ENCODE assay signal across 12 cellular contexts in genomic region chr17:3894927-3895343, GRCh38. TPM values are rescaled to one million over a fixed set of nuclear protein-coding genes. Genes with fewer than 3 reads are reported as not detected.
DNase-seq lines count a peak whose midpoint lies in the region; ATAC-seq and TF ChIP-seq lines count a peak whose summit lies in the region.
"Had no signal": no experiment of that assay in that cellular context is flagged by ENCODE, and none has a peak within 500 bp of the region (broad histone marks: within the 10 kb centered on the region; RNA-seq: fewer than 3 reads in every experiment).

No MANE protein-coding gene starts in this region.

- peaks cover 38 to 44% of the 10 kb centered on the region in 2 donors for H3K36me3 Mint-ChIP-seq in CD14-positive monocyte
- H3K36me3 Mint-ChIP-seq in naive B cell: peaks cover 0 to 8% of the 10 kb centered on the region in 2 donors
- no peaks in the 10 kb centered on the region for H3K36me3 Mint-ChIP-seq in activated CD4-positive, alpha-beta T cell treated with anti-CD3 and anti-CD28 coated beads for 36 hours (ENCODE audit: low read depth)
- no peaks in the 10 kb centered on the region for H3K36me3 Mint-ChIP-seq in activated T-helper 1 cell treated with anti-CD3 and anti-CD28 coated beads, Interleukin-12 subunit alpha, Interleukin-12 subunit beta, Interleukin-2, Interleukin-4 antibody, amounts not matched to agents 30 ng/mL and 10 ng/mL and 1 ng/mL, durations not matched to agents 14 hours and 24 hours and 36 hours (ENCODE audit: low read depth)

- H3K36me3 ChIP-seq in esophagus (ENCODE audit: control insufficient read depth in 2 of 2, insufficient read depth in 2 of 2, low read length in 1 of 2): no peaks in the 10 kb centered on the region

- H3K4me3 Mint-ChIP-seq in CD14-positive monocyte (peak overlapping the region; percentile 7 to 29), naive B cell (peak overlapping the region in 5 of 8 donors; percentile 0 to 71 (median 35))
- H3K4me3 Mint-ChIP-seq in activated CD4-positive, alpha-beta T cell treated with anti-CD3 and anti-CD28 coated beads for 36 hours: no peak overlapping the region
- H3K4me3 Mint-ChIP-seq in activated T-helper 1 cell treated with anti-CD3 and anti-CD28 coated beads, Interleukin-12 subunit alpha, Interleukin-12 subunit beta, Interleukin-2, Interleukin-4 antibody, amounts not matched to agents 30 ng/mL and 10 ng/mL and 1 ng/mL, durations not matched to agents 14 hours and 24 hours and 36 hours: no peak overlapping the region

- CTCF ChIA-PET in activated CD4-positive, alpha-beta T cell treated with anti-CD3 and anti-CD28 coated beads for 36 hours (lab: Charles Lee): interaction anchor here (1.0 to 2.6 kb wide), 3 partner anchors 19 to 157 kb away, joined by 3 to 16 read pairs (median 4); no protein-coding TSS in a partner anchor

- H3K27ac Mint-ChIP-seq in CD14-positive monocyte: peak overlapping the region; percentile 77 to 92 (median 85)
- H3K27ac Mint-ChIP-seq in naive B cell: peak overlapping the region in 5 of 6 donors; percentile 14 to 81 (median 65)
- H3K27ac Mint-ChIP-seq in activated CD4-positive, alpha-beta T cell treated with anti-CD3 and anti-CD28 coated beads for 36 hours: no peak overlapping the region
- no peak overlapping the region for H3K27ac Mint-ChIP-seq in activated T-helper 1 cell treated with anti-CD3 and anti-CD28 coated beads, Interleukin-12 subunit alpha, Interleukin-12 subunit beta, Interleukin-2, Interleukin-4 antibody, amounts not matched to agents 30 ng/mL and 10 ng/mL and 1 ng/mL, durations not matched to agents 14 hours and 24 hours and 36 hours

- H3K9me3 ChIP-seq in esophagus (ENCODE audit: control insufficient read depth in 2 of 2, insufficient read depth in 1 of 2, low read depth in 1 of 2, low read length in 1 of 2): no peaks in the 10 kb centered on the region

- no peaks in the 10 kb centered on the region for H3K27me3 ChIP-seq in esophagus (ENCODE audit: control insufficient read depth in 1 of 2, insufficient read depth in 2 of 2, low read length in 2 of 2)

- POLR2A ChIA-PET in activated CD4-positive, alpha-beta T cell treated with anti-CD3 and anti-CD28 coated beads for 36 hours (lab: Charles Lee): interaction anchor here (1.1 kb wide), 1 partner anchor 70 kb away, joined by 3 read pairs; no protein-coding TSS in a partner anchor

- peaks cover 10 to 16% (median 11%) of the 10 kb centered on the region in 3 donors for H3K27me3 Mint-ChIP-seq in CD14-positive monocyte (ENCODE audit: low read depth in 3 of 3)
- H3K27me3 Mint-ChIP-seq in naive B cell: no peaks in the 10 kb centered on the region
- no peaks in the 10 kb centered on the region for H3K27me3 Mint-ChIP-seq in activated CD4-positive, alpha-beta T cell treated with anti-CD3 and anti-CD28 coated beads for 36 hours
- H3K27me3 Mint-ChIP-seq in activated T-helper 1 cell treated with anti-CD3 and anti-CD28 coated beads, Interleukin-12 subunit alpha, Interleukin-12 subunit beta, Interleukin-2, Interleukin-4 antibody, amounts not matched to agents 30 ng/mL and 10 ng/mL and 1 ng/mL, durations not matched to agents 14 hours and 24 hours and 36 hours (ENCODE audit: insufficient read depth): no peaks in the 10 kb centered on the region

- no peak overlapping the region for H3K4me3 ChIP-seq in esophagus (ENCODE audit: low read depth in 1 of 2, low read length in 2 of 2)

- WGBS in esophagus, 2 donors: 20 to 25% methylated on average over 2 of the region's 2 CpGs

- DNase-seq in CD14-positive monocyte (ENCODE audit: low spot score) (no peak), NCI-H226 (peak; percentile 46), naive B cell (no peak), cerebellum (ENCODE audit: low spot score) (no peak)
- DNase-seq in activated CD4-positive, alpha-beta T cell treated with anti-CD3 and anti-CD28 coated beads for 36 hours: no peak
- no peak for DNase-seq in activated T-helper 1 cell treated with anti-CD3 and anti-CD28 coated beads, Interleukin-12 subunit alpha, Interleukin-12 subunit beta, Interleukin-2, Interleukin-4 antibody, amounts not matched to agents 30 ng/mL and 10 ng/mL and 1 ng/mL, durations not matched to agents 14 hours and 24 hours and 36 hours (ENCODE audit: low spot score)
- DNase-seq: activated effector memory CD4-positive, alpha-beta T cell treated with Interleukin-2 at 50 U/mL for 16 hours; COR-L47 had no signal

- peak overlapping the region; percentile 57 to 80 for H3K27ac ChIP-seq in esophagus (ENCODE audit: low read depth in 2 of 2, low read length in 1 of 2)

- ATAC-seq in naive B cell (ENCODE audit: low read depth in 2 of 2): no peak
- no peak for ATAC-seq in activated CD4-positive, alpha-beta T cell treated with anti-CD3 and anti-CD28 coated beads for 36 hours
- no peak for ATAC-seq in GM18867 (IDR thresholded peaks at IDR 0.05; ENCODE audit: unreplicated experiment)

- no peak for TF ChIP-seq CTCF in CD14-positive monocyte (IDR thresholded peaks at IDR 0.05)

- H3K4me1 Mint-ChIP-seq in CD14-positive monocyte: peaks cover 49% of the 10 kb centered on the region
- peaks cover 38 to 41% (median 41%) of the 10 kb centered on the region in 3 donors for H3K4me1 Mint-ChIP-seq in naive B cell
- H3K4me1 Mint-ChIP-seq in activated CD4-positive, alpha-beta T cell treated with anti-CD3 and anti-CD28 coated beads for 36 hours: peaks cover 29% of the 10 kb centered on the region
- H3K4me1 Mint-ChIP-seq in activated T-helper 1 cell treated with anti-CD3 and anti-CD28 coated beads, Interleukin-12 subunit alpha, Interleukin-12 subunit beta, Interleukin-2, Interleukin-4 antibody, amounts not matched to agents 30 ng/mL and 10 ng/mL and 1 ng/mL, durations not matched to agents 14 hours and 24 hours and 36 hours (ENCODE audit: low read depth): peaks cover 30% of the 10 kb centered on the region

- H3K4me1 ChIP-seq in esophagus (ENCODE audit: control insufficient read depth in 2 of 2, insufficient read depth in 2 of 2, low read length in 1 of 2): peaks cover 3 to 37% of the 10 kb centered on the region in 2 donors

- no peaks in the 10 kb centered on the region for H3K9me3 Mint-ChIP-seq in CD14-positive monocyte
- no peaks in the 10 kb centered on the region for H3K9me3 Mint-ChIP-seq in naive B cell
- H3K9me3 Mint-ChIP-seq in activated CD4-positive, alpha-beta T cell treated with anti-CD3 and anti-CD28 coated beads for 36 hours (ENCODE audit: low read depth): no peaks in the 10 kb centered on the region
- no peaks in the 10 kb centered on the region for H3K9me3 Mint-ChIP-seq in activated T-helper 1 cell treated with anti-CD3 and anti-CD28 coated beads, Interleukin-12 subunit alpha, Interleukin-12 subunit beta, Interleukin-2, Interleukin-4 antibody, amounts not matched to agents 30 ng/mL and 10 ng/mL and 1 ng/mL, durations not matched to agents 14 hours and 24 hours and 36 hours

- intact Hi-C loops in CD14-positive monocyte (cut with micrococcal nuclease): loop anchor here (5.0 kb wide), 1 partner anchor 48 kb away; the partner anchor contains the start of gene NCBP3 (in 2 of the 2)
- intact Hi-C loops in activated CD4-positive, alpha-beta T cell treated with anti-CD3 and anti-CD28 coated beads for 36 hours (cut with DNase I, micrococcal nuclease): loop anchor here in 1 of 2 experiments (5.0 kb wide), 2 partner anchors 173 to 367 kb away; partner anchors contain the start of genes ANKFY1 and HASPIN
- intact Hi-C loops in activated T-helper 1 cell treated with anti-CD3 and anti-CD28 coated beads, Interleukin-12 subunit alpha, Interleukin-12 subunit beta, Interleukin-2, Interleukin-4 antibody, amounts not matched to agents 30 ng/mL and 10 ng/mL and 1 ng/mL, durations not matched to agents 14 hours and 24 hours and 36 hours (cut with micrococcal nuclease): loop anchor here (5.0 to 10.0 kb wide), 4 partner anchors 173 to 1070 kb away; partner anchors contain the start of genes ANKFY1, EMC6, HASPIN and SPAG7

RNA-seq across cellular contexts. Expression of gene CAMKK1, which starts 2.1 kb away (rescaled TPM):
- polyA plus RNA-seq in CD14-positive monocyte (1 to 10 TPM in 1 of 2 donors, under 1 TPM in 1; 0.74 to 1.5 TPM), esophagus (1 to 10 TPM; 4.9 to 5.3 TPM), naive B cell (ENCODE audit: low read depth in 6 of 6) (1 to 10 TPM in 4 of 6 donors, under 1 TPM in 2; 0.69 to 1.4 (median 1.1) TPM)
- total RNA-seq in activated CD4-positive, alpha-beta T cell treated with anti-CD3 and anti-CD28 coated beads for 36 hours: 1 to 10 TPM; 4.5 to 5.4 TPM
- total RNA-seq in activated T-helper 1 cell treated with anti-CD3 and anti-CD28 coated beads, Interleukin-12 subunit alpha, Interleukin-12 subunit beta, Interleukin-2, Interleukin-4 antibody, amounts not matched to agents 30 ng/mL and 10 ng/mL and 1 ng/mL, durations not matched to agents 14 hours and 24 hours and 36 hours: 6.1 and 7.8 TPM in 2 replicates
- 11.8 TPM for total RNA-seq in cerebellum

RNA-seq across cellular contexts. Expression of gene P2RX1, which starts 21.3 kb away (rescaled TPM):
- polyA plus RNA-seq in CD14-positive monocyte (10 to 100 TPM; 22.9 to 33.8 TPM), esophagus (1 to 10 TPM; 5.9 to 7.1 TPM), naive B cell (ENCODE audit: low read depth in 6 of 6) (10 to 100 TPM in 5 of 6 donors, 1 to 10 TPM in 1; 2.3 to 20.2 (median 15.1) TPM)
- total RNA-seq in activated CD4-positive, alpha-beta T cell treated with anti-CD3 and anti-CD28 coated beads for 36 hours: under 1 TPM; 0.72 to 0.89 TPM
- 0.13 and 0.34 TPM in 2 replicates for total RNA-seq in activated T-helper 1 cell treated with anti-CD3 and anti-CD28 coated beads, Interleukin-12 subunit alpha, Interleukin-12 subunit beta, Interleukin-2, Interleukin-4 antibody, amounts not matched to agents 30 ng/mL and 10 ng/mL and 1 ng/mL, durations not matched to agents 14 hours and 24 hours and 36 hours
- total RNA-seq in cerebellum: 0.27 TPM
- total RNA-seq: epithelial cell of proximal tubule, pulmonary artery endothelial cell had no signal

RNA-seq across cellular contexts. Expression of gene NCBP3, which starts 48.9 kb away (rescaled TPM):
- polyA plus RNA-seq in CD14-positive monocyte (1 to 10 TPM; 4.9 to 8.5 TPM), esophagus (10 to 100 TPM; 17.1 to 18.9 TPM), naive B cell (ENCODE audit: low read depth in 6 of 6) (10 to 100 TPM in 5 of 6 donors, 1 to 10 TPM in 1; 9.4 to 34.1 (median 13.2) TPM)
- 10 to 100 TPM; 35.9 to 44.6 TPM for total RNA-seq in activated CD4-positive, alpha-beta T cell treated with anti-CD3 and anti-CD28 coated beads for 36 hours
- 54.2 and 56.0 TPM in 2 replicates for total RNA-seq in activated T-helper 1 cell treated with anti-CD3 and anti-CD28 coated beads, Interleukin-12 subunit alpha, Interleukin-12 subunit beta, Interleukin-2, Interleukin-4 antibody, amounts not matched to agents 30 ng/mL and 10 ng/mL and 1 ng/mL, durations not matched to agents 14 hours and 24 hours and 36 hours
- 49.2 TPM for total RNA-seq in cerebellum

Comparison
In these comparisons a context has a peak if more than half of its experiments do, and no peak if none do; other contexts are left out.
1. H3K27ac Mint-ChIP-seq: peak in CD14-positive monocyte (7 of 7) and naive B cell (5 of 6); none in activated CD4-positive, alpha-beta T cell treated with anti-CD3 and anti-CD28 coated beads for 36 hours (single experiment) and activated T-helper 1 cell treated with anti-CD3 and anti-CD28 coated beads, Interleukin-12 subunit alpha, Interleukin-12 subunit beta, Interleukin-2, Interleukin-4 antibody, amounts not matched to agents 30 ng/mL and 10 ng/mL and 1 ng/mL, durations not matched to agents 14 hours and 24 hours and 36 hours (single experiment).
2. H3K4me3 Mint-ChIP-seq: peak in CD14-positive monocyte (2 of 2) and naive B cell (5 of 8); none in activated CD4-positive, alpha-beta T cell treated with anti-CD3 and anti-CD28 coated beads for 36 hours (single experiment) and activated T-helper 1 cell treated with anti-CD3 and anti-CD28 coated beads, Interleukin-12 subunit alpha, Interleukin-12 subunit beta, Interleukin-2, Interleukin-4 antibody, amounts not matched to agents 30 ng/mL and 10 ng/mL and 1 ng/mL, durations not matched to agents 14 hours and 24 hours and 36 hours (single experiment).